2 cellular contexts compared by ENCODE assay signal in genomic region chr5:177307544-177308363, GRCh38.
A peak's percentile ranks its signal among the peaks of the same experiment; 100 is the strongest.
TF ChIP-seq lines count a peak whose summit lies in the region.

No MANE protein-coding gene starts in this region.

TF ChIP-seq in HEK293, 187 proteins besides CTCF, POLR2A, EP300 and RAD21:
- no peak for TF ChIP-seq BCL11B (tag by site-specific recombination; IDR thresholded peaks at IDR 0.05; ENCODE audit: low read depth)
- no peak for TF ChIP-seq INSM2 (tag by site-specific recombination; IDR thresholded peaks at IDR 0.05)
- 0 out of 2 replicates have a peak, but pooled peaks have one; percentile 16 for TF ChIP-seq SCRT2 (tag by site-specific recombination; IDR thresholded peaks at IDR 0.05)
- 0 out of 2 replicates have a peak, but pooled peaks have one; percentile 29 for TF ChIP-seq ZNF10 (tag by site-specific recombination; IDR thresholded peaks at IDR 0.05)

TF ChIP-seq in K562, 482 proteins besides CTCF, POLR2A, EP300 and RAD21:
- TF ChIP-seq POLR2G (IDR thresholded peaks at IDR 0.05; ENCODE audit: low read depth, low read length) (peak; percentile 77), NFXL1 (CRISPR knock-in tag; IDR thresholded peaks at IDR 0.05) (no peak), CEBPB (tag; IDR thresholded peaks at IDR 0.05) (no peak), FOXM1 (IDR thresholded peaks at IDR 0.05; ENCODE audit: low read depth) (no peak), FOXM1 (CRISPR knock-in tag; IDR thresholded peaks at IDR 0.05; ENCODE audit: low read depth) (no peak), KHSRP (IDR thresholded peaks at IDR 0.05) (no peak), FOXO4 (CRISPR knock-in tag; IDR thresholded peaks at IDR 0.05) (no peak), RBFOX2 (IDR thresholded peaks at IDR 0.05; ENCODE audit: low read depth, low read length) (peak; percentile 61), PTRF (tag; IDR thresholded peaks at IDR 0.05) (no peak), ZNF780A (CRISPR knock-in tag; IDR thresholded peaks at IDR 0.05) (no peak), ZNF197 (CRISPR knock-in tag; IDR thresholded peaks at IDR 0.05; ENCODE audit: low read depth) (no peak), ZNF75A (CRISPR knock-in tag; IDR thresholded peaks at IDR 0.05) (no peak), L3MBTL2 (IDR thresholded peaks at IDR 0.05) (no peak), ZNF280B (CRISPR knock-in tag; IDR thresholded peaks at IDR 0.05) (no peak), FIP1L1 (IDR thresholded peaks at IDR 0.05; ENCODE audit: low read depth, low read length, poor library complexity, severe bottlenecking) (peak; percentile 19), ZFX (CRISPR knock-in tag; IDR thresholded peaks at IDR 0.05) (no peak), MYNN (IDR thresholded peaks at IDR 0.05) (peak; percentile 4; the same call in 1 of the 2 replicates), MYNN (CRISPR knock-in tag; IDR thresholded peaks at IDR 0.05) (no peak), HIVEP1 (CRISPR knock-in tag; IDR thresholded peaks at IDR 0.05) (no peak), SUPT5H (IDR thresholded peaks at IDR 0.05) (peak; percentile 45; the same call in 1 of the 2 replicates), ELF1 (tag; IDR thresholded peaks at IDR 0.05) (no peak), SRSF1 (IDR thresholded peaks at IDR 0.05; ENCODE audit: low read depth, low read length) (no peak), ZKSCAN8 (CRISPR knock-in tag; IDR thresholded peaks at IDR 0.05) (no peak), SIRT6 (IDR thresholded peaks at IDR 0.05; ENCODE audit: low read depth, low read length) (peak; percentile 22), ZBTB33 (CRISPR knock-in tag; IDR thresholded peaks at IDR 0.05) (0 out of 2 replicates have a peak, but pooled peaks have one; percentile 33), HMBOX1 (IDR thresholded peaks at IDR 0.05) (no peak), CBX1 (IDR thresholded peaks at IDR 0.05; ENCODE audit: low read depth) (0 out of 2 replicates have a peak, but pooled peaks have one; percentile 7), ARID3A (IDR thresholded peaks at IDR 0.05; ENCODE audit: borderline replicate concordance, low read depth, low read length) (no peak), ZBED1 (IDR thresholded peaks at IDR 0.05) (no peak), RBM22 (IDR thresholded peaks at IDR 0.05; ENCODE audit: low read depth, low read length, poor library complexity, severe bottlenecking) (peak; percentile 87), CSDE1 (IDR thresholded peaks at IDR 0.05) (no peak), ZNF174 (CRISPR knock-in tag; IDR thresholded peaks at IDR 0.05) (no peak), BCOR (IDR thresholded peaks at IDR 0.05) (no peak), HDAC2 (IDR thresholded peaks at IDR 0.05) (no peak), CXXC5 (CRISPR knock-in tag; IDR thresholded peaks at IDR 0.05) (no peak), MCM5 (IDR thresholded peaks at IDR 0.05; ENCODE audit: low read depth) (no peak), HOXB6 (CRISPR knock-in tag; IDR thresholded peaks at IDR 0.05; ENCODE audit: borderline replicate concordance) (no peak), REST (CRISPR knock-in tag; IDR thresholded peaks at IDR 0.05; ENCODE audit: low read depth) (no peak)
